Comparison of ENCODE assay signal across 2 cellular contexts in genomic region chr17:66229783-66230538, GRCh38.
TF ChIP-seq lines count a peak whose summit lies in the region.

No MANE protein-coding gene starts in this region.

TF ChIP-seq in A549, 52 proteins besides CTCF, POLR2A, EP300 and RAD21 (continued from another document):
- TF ChIP-seq TFCP2L1 (CRISPR knock-in tag; IDR thresholded peaks at IDR 0.05) (no peak), RNF2 (IDR thresholded peaks at IDR 0.05; ENCODE audit: borderline replicate concordance, low read depth) (no peak), RARB (CRISPR knock-in tag; IDR thresholded peaks at IDR 0.05) (no peak), SMC3 (IDR thresholded peaks at IDR 0.05) (no peak)

TF ChIP-seq in liver, 16 proteins besides CTCF, POLR2A, EP300 and RAD21:
- TF ChIP-seq MAX (IDR thresholded peaks at IDR 0.05) (no peak), FOXA1 (IDR thresholded peaks at IDR 0.05) (no peak), GABPA (IDR thresholded peaks at IDR 0.05 in 1 of 2, conservative IDR thresholded peaks at IDR 0.05 in 1 of 2) (no peak), RXRA (IDR thresholded peaks at IDR 0.05) (no peak), FOXA2 (IDR thresholded peaks at IDR 0.05) (no peak), HNF4G (IDR thresholded peaks at IDR 0.05) (no peak), ZBTB33 (IDR thresholded peaks at IDR 0.05) (no peak), ATF3 (IDR thresholded peaks at IDR 0.05) (no peak), EGR1 (IDR thresholded peaks at IDR 0.05; ENCODE audit: low read depth in 2 of 2) (no peak), NR2F2 (IDR thresholded peaks at IDR 0.05) (no peak), HNF4A (conservative IDR thresholded peaks at IDR 0.05) (no peak), TAF1 (conservative IDR thresholded peaks at IDR 0.05) (no peak), YY1 (IDR thresholded peaks at IDR 0.05) (no peak), REST (IDR thresholded peaks at IDR 0.05) (no peak), SP1 (IDR thresholded peaks at IDR 0.05) (no peak), JUND (IDR thresholded peaks at IDR 0.05) (no peak)
TF ChIP-seq in liver: peak in this region for 0.
